Comparison of ENCODE assay signal across 19 cellular contexts in genomic region chr2:9199716-9200633, GRCh38. TPM values are rescaled to one million over a fixed set of nuclear protein-coding genes. Genes with fewer than 3 reads are reported as not detected.
DNase-seq lines count a peak whose midpoint lies in the region; ATAC-seq, FAIRE-seq and TF ChIP-seq lines count a peak whose summit lies in the region.
"Had no signal": no experiment of that assay in that cellular context is flagged by ENCODE, and none has a peak within 500 bp of the region (broad histone marks: within the 10 kb centered on the region; RNA-seq: fewer than 3 reads in every experiment).

No MANE protein-coding gene starts in this region.

- H4K20me1 ChIP-seq in astrocyte (ENCODE audit: insufficient read depth, low read length) (no peaks in the 10 kb centered on the region), smooth muscle cell (ENCODE audit: low read depth) (no peaks in the 10 kb centered on the region)

- no peak overlapping the region for H3K4me3 ChIP-seq in astrocyte (ENCODE audit: insufficient read depth, low read depth, low read length)
- no peak overlapping the region for H3K4me3 ChIP-seq in fibroblast of the aortic adventitia (ENCODE audit: low read depth, low read length)
- no peak overlapping the region for H3K4me3 ChIP-seq in smooth muscle cell
- H3K4me3 ChIP-seq: ascending aorta had no signal

- H3K79me2 ChIP-seq in astrocyte (ENCODE audit: insufficient read depth, low read length), result no peaks in the 10 kb centered on the region
- H3K79me2 ChIP-seq in smooth muscle cell (ENCODE audit: low read depth), result no peaks in the 10 kb centered on the region

- TF ChIP-seq CTCF in astrocyte (IDR thresholded peaks at IDR 0.05; ENCODE audit: insufficient read depth, low read depth, low read length) (no peak), fibroblast of the aortic adventitia (IDR thresholded peaks at IDR 0.05; ENCODE audit: insufficient read depth, low read length) (no peak), smooth muscle cell (IDR thresholded peaks at IDR 0.05; ENCODE audit: borderline replicate concordance, insufficient read depth, poor library complexity, severe bottlenecking) (no peak)

- no peak overlapping the region for H3K4me3 Mint-ChIP-seq in astrocyte (ENCODE audit: unreplicated experiment)
- H3K4me3 Mint-ChIP-seq: activated CD4-positive, alpha-beta T cell treated with anti-CD3 and anti-CD28 coated beads, Interleukin-2, amount 10 ng/mL, durations not matched to agents 7 days and 5 days; memory B cell; natural killer cell treated with Interleukin-12 subunit alpha and Interleukin-12 subunit beta and Interleukin-15 and Interleukin-18, amount 100 ng/mL, for 72 hours had no signal

- DNase-seq in HTR-8/SVneo (ENCODE audit: insufficient read length, low spot score) (no peak), astrocyte (ENCODE audit: low read depth) (peak; percentile 59), fibroblast of the aortic adventitia (ENCODE audit: low read depth) (peak; percentile 83), smooth muscle cell (lab: John Stamatoyannopoulos, UW; ENCODE audit: unreplicated experiment) (no peak), SW480 (ENCODE audit: low spot score) (no peak), KG1 (lab: John Stamatoyannopoulos, UW) (no peak)
- DNase-seq: activated CD4-positive, alpha-beta T cell treated with anti-CD3 and anti-CD28 coated beads, Interleukin-2, amount 10 ng/mL, durations not matched to agents 7 days and 5 days; activated naive CD4-positive, alpha-beta T cell treated with Interleukin-2 at 50 U/mL for 16 hours; C1 segment of cervical spinal cord; dermis blood vessel endothelial cell; head of caudate nucleus; MM.1S; NCI-H1694 had no signal

- H3K9me3 Mint-ChIP-seq in astrocyte (ENCODE audit: unreplicated experiment), result no peaks in the 10 kb centered on the region
- H3K9me3 Mint-ChIP-seq: activated CD4-positive, alpha-beta T cell treated with anti-CD3 and anti-CD28 coated beads, Interleukin-2, amount 10 ng/mL, durations not matched to agents 7 days and 5 days; memory B cell; natural killer cell treated with Interleukin-12 subunit alpha and Interleukin-12 subunit beta and Interleukin-15 and Interleukin-18, amount 100 ng/mL, for 72 hours had no signal

- no peaks in the 10 kb centered on the region for H3K36me3 Mint-ChIP-seq in astrocyte (ENCODE audit: low read depth, unreplicated experiment)
- H3K36me3 Mint-ChIP-seq: memory B cell; natural killer cell treated with Interleukin-12 subunit alpha and Interleukin-12 subunit beta and Interleukin-15 and Interleukin-18, amount 100 ng/mL, for 72 hours had no signal

- 87% methylated on average over 9 of the region's 9 CpGs for WGBS in smooth muscle cell (ENCODE audit: low lambda C conversion rate)

- peak; percentile 71 for FAIRE-seq in HTR-8/SVneo (lab: Jason Lieb, UNC)
- FAIRE-seq in astrocyte (lab: Jason Lieb, UNC), result no peak
- FAIRE-seq: islet of Langerhans had no signal

- ATAC-seq in HG02840 (IDR thresholded peaks at IDR 0.05; ENCODE audit: low FRiP score, unreplicated experiment), result no peak
- ATAC-seq: natural killer cell treated with Interleukin-12 subunit alpha and Interleukin-12 subunit beta and Interleukin-15 and Interleukin-18, amount 100 ng/mL, for 72 hours had no signal

- H3K9me3 ChIP-seq in astrocyte (ENCODE audit: insufficient read depth, low read depth, low read length) (no peaks in the 10 kb centered on the region), smooth muscle cell (replicated peaks; ENCODE audit: low read depth) (no peaks in the 10 kb centered on the region)
- H3K9me3 ChIP-seq: ascending aorta had no signal

- H3K4me2 ChIP-seq in astrocyte (ENCODE audit: low read length), result peak overlapping the region; percentile 12
- no peak overlapping the region for H3K4me2 ChIP-seq in smooth muscle cell

- no peaks in the 10 kb centered on the region for H3F3A ChIP-seq in smooth muscle cell (ENCODE audit: low read depth)

- H3K4me1 Mint-ChIP-seq in astrocyte (ENCODE audit: low read depth, unreplicated experiment), result peaks cover 26% of the 10 kb centered on the region
- H3K4me1 Mint-ChIP-seq: activated CD4-positive, alpha-beta T cell treated with anti-CD3 and anti-CD28 coated beads, Interleukin-2, amount 10 ng/mL, durations not matched to agents 7 days and 5 days; memory B cell had no signal

- H3K27ac Mint-ChIP-seq in astrocyte (ENCODE audit: unreplicated experiment), result peak overlapping the region; percentile 69
- H3K27ac Mint-ChIP-seq: activated CD4-positive, alpha-beta T cell treated with anti-CD3 and anti-CD28 coated beads, Interleukin-2, amount 10 ng/mL, durations not matched to agents 7 days and 5 days; memory B cell; natural killer cell treated with Interleukin-12 subunit alpha and Interleukin-12 subunit beta and Interleukin-15 and Interleukin-18, amount 100 ng/mL, for 72 hours; progenitor cell of endocrine pancreas had no signal

- H3K36me3 ChIP-seq in astrocyte (ENCODE audit: insufficient read depth, low read length) (no peaks in the 10 kb centered on the region), smooth muscle cell (ENCODE audit: low read depth) (no peaks in the 10 kb centered on the region)
- H3K36me3 ChIP-seq: ascending aorta had no signal

- peaks cover 15% of the 10 kb centered on the region for H3K4me1 ChIP-seq in astrocyte (ENCODE audit: insufficient read depth, low read length)
- H3K4me1 ChIP-seq in smooth muscle cell (ENCODE audit: low read depth), result no peaks in the 10 kb centered on the region
- H3K4me1 ChIP-seq: ascending aorta had no signal

- H3K27ac ChIP-seq in astrocyte (ENCODE audit: low read depth, low read length) (no peak overlapping the region), smooth muscle cell (ENCODE audit: low read depth) (peak overlapping the region; percentile 72)
- H3K27ac ChIP-seq: ascending aorta had no signal

- H3K9ac ChIP-seq in astrocyte (ENCODE audit: low read length) (no peak overlapping the region), smooth muscle cell (ENCODE audit: low read depth) (no peak overlapping the region)

- H2AFZ ChIP-seq in astrocyte (ENCODE audit: low read depth, low read length), result no peak overlapping the region
- H2AFZ ChIP-seq in smooth muscle cell (ENCODE audit: low read depth), result no peak overlapping the region

- H3K27me3 Mint-ChIP-seq in astrocyte (ENCODE audit: low read depth, unreplicated experiment), result no peaks in the 10 kb centered on the region
- H3K27me3 Mint-ChIP-seq: progenitor cell of endocrine pancreas had no signal

- H3K27me3 ChIP-seq in astrocyte (ENCODE audit: insufficient read depth, low read length) (no peaks in the 10 kb centered on the region), smooth muscle cell (ENCODE audit: low read depth) (no peaks in the 10 kb centered on the region)
- H3K27me3 ChIP-seq: ascending aorta had no signal

RNA-seq across cellular contexts. Expression of gene ASAP2, which starts 6.6 kb away (rescaled TPM):
- total RNA-seq in astrocyte, result 47.2 and 62.6 TPM in 2 replicates
- 37.1 and 76.4 TPM in 2 replicates for total RNA-seq in fibroblast of the aortic adventitia (ENCODE audit: low replicate concordance)
- total RNA-seq in smooth muscle cell, result 23.1 and 24.1 TPM in 2 replicates
- 8.8 and 14.4 TPM in 2 replicates for polyA plus RNA-seq in smooth muscle cell
- total RNA-seq: natural killer cell treated with Interleukin-12 subunit alpha and Interleukin-12 subunit beta and Interleukin-15 and Interleukin-18, amount 100 ng/mL, for 72 hours had no signal

Comparison
In these comparisons a context has a peak if more than half of its experiments do, and no peak if none do; other contexts are left out.
1. DNase-seq: peak in astrocyte (single experiment) and fibroblast of the aortic adventitia (single experiment); none in HTR-8/SVneo (single experiment), smooth muscle cell (single experiment), SW480 (single experiment) and KG1 (single experiment).